8 cellular contexts compared by ENCODE assay signal in genomic region chr2:176122633-176123482, GRCh38. TPM values are rescaled to one million over a fixed set of nuclear protein-coding genes. Genes with fewer than 3 reads are reported as not detected.
DNase-seq lines count a peak whose midpoint lies in the region; ATAC-seq and TF ChIP-seq lines count a peak whose summit lies in the region.

HOXD9 (plus strand) TSS chr2:176122719; CDS start chr2:176122769, 50 bp downstream.

- TF ChIP-seq CTCF in brain (conservative IDR thresholded peaks at IDR 0.05) (no peak), lung (IDR thresholded peaks at IDR 0.05; ENCODE audit: control extremely low read depth, extremely low read depth) (no peak), tibial nerve (IDR thresholded peaks at IDR 0.05) (no peak)

- no peak for TF ChIP-seq POLR2A in tibial nerve (IDR thresholded peaks at IDR 0.05)

- peak; percentile 19 for DNase-seq in stimulated activated CD4-positive, alpha-beta T cell treated with anti-CD3 and anti-CD28 coated beads, Interleukin-4, amount 100 ng/mL, for 24 hours
- no peak for DNase-seq in stimulated activated CD4-positive, alpha-beta T cell treated with anti-CD3 and anti-CD28 coated beads, Interleukin-4, amount 100 ng/mL, for 4 hours
- DNase-seq in lung (ENCODE audit: low spot score) (no peak), tibial nerve (ENCODE audit: low spot score in 2 of 2) (peak; percentile 51 to 65), foreskin melanocyte (no peak), HPDE6-E6E7 (ENCODE audit: extremely low spot score) (no peak), HCEC 1CT (no peak)

- peak in 1 of 2 donors; percentile 37 for TF ChIP-seq EP300 in tibial nerve (IDR thresholded peaks at IDR 0.05)

- peak within 1 kb of the TSS in 1 of 5 experiments; percentile 85 for H3K27ac Mint-ChIP-seq in brain

- H3K36me3 ChIP-seq in lung (ENCODE audit: control insufficient read depth in 2 of 2, insufficient read depth in 2 of 2, low read length in 2 of 2), result no peaks in the 10 kb centered on the region
- no peaks in the 10 kb centered on the region for H3K36me3 ChIP-seq in tibial nerve

- H3K4me3 Mint-ChIP-seq in brain, result peak within 1 kb of the TSS; percentile 80 to 91 (median 84)

- peaks cover 0 to 18% (median 6%) of the 10 kb centered on the region in 5 experiments for H3K9me3 Mint-ChIP-seq in brain

- H3K9me3 ChIP-seq in lung (ENCODE audit: control insufficient read depth in 2 of 2, insufficient read depth in 1 of 2, low read length in 1 of 2) (peaks cover 0 to 6% of the 10 kb centered on the region in 2 donors), tibial nerve (no peaks in the 10 kb centered on the region)

- peaks cover 100% of the 10 kb centered on the region for H3K27me3 Mint-ChIP-seq in brain

- 1 to 5% methylated on average over 66 to 97 of the region's 97 CpGs for WGBS in lung, 2 donors
- WGBS in tibial nerve, 2 donors, result 1 to 3% methylated on average over 27 to 65 of the region's 97 CpGs

- peaks cover 25% of the 10 kb centered on the region for H3K27me3 ChIP-seq in lung (ENCODE audit: control insufficient read depth, insufficient read depth)
- peaks cover 10 to 98% of the 10 kb centered on the region in 2 donors for H3K27me3 ChIP-seq in tibial nerve

- no peaks in the 10 kb centered on the region for H3K36me3 Mint-ChIP-seq in brain

- H3K4me3 ChIP-seq in lung, result no peak within 1 kb of the TSS
- H3K4me3 ChIP-seq in tibial nerve, result peak within 1 kb of the TSS; percentile 35 to 60 (median 42)

- H3K27ac ChIP-seq in lung (ENCODE audit: low read depth in 1 of 2, low read length in 1 of 2) (no peak within 1 kb of the TSS), tibial nerve (peak within 1 kb of the TSS; percentile 16 to 81 (median 20))

- H3K4me1 Mint-ChIP-seq in brain, result peaks cover 20% of the 10 kb centered on the region

- H3K4me1 ChIP-seq in lung (ENCODE audit: control insufficient read depth in 2 of 2, insufficient read depth in 2 of 2, low read length in 2 of 2) (peaks cover 0 to 11% of the 10 kb centered on the region in 2 donors), tibial nerve (peaks cover 0 to 31% (median 8%) of the 10 kb centered on the region in 4 donors)

- peak; percentile 51 for ATAC-seq in lung (ENCODE audit: insufficient read depth, low FRiP score)

RNA-seq across cellular contexts. Expression of gene HOXD9, which starts in this region (rescaled TPM):
- polyA plus RNA-seq in brain (ENCODE audit: insufficient read depth, low read depth, low replicate concordance) (8.9 TPM), lung (under 1 TPM; 0.29 to 0.37 TPM)
- total RNA-seq in lung (under 1 TPM; 0.65 to 0.80 TPM), tibial nerve (1 to 10 TPM; 1.9 to 9.4 (median 5.9) TPM)

Comparison
In these comparisons a context has a peak if more than half of its experiments do, and no peak if none do; other contexts are left out.
1. DNase-seq: peak in stimulated activated CD4-positive, alpha-beta T cell treated with anti-CD3 and anti-CD28 coated beads, Interleukin-4, amount 100 ng/mL, for 24 hours (single experiment) and tibial nerve (2 of 2); none in stimulated activated CD4-positive, alpha-beta T cell treated with anti-CD3 and anti-CD28 coated beads, Interleukin-4, amount 100 ng/mL, for 4 hours (0 of 2), lung (single experiment), foreskin melanocyte (single experiment), HPDE6-E6E7 (single experiment) and HCEC 1CT (single experiment).
2. Peak in ATAC-seq in lung; RNA of the gene not detected or under 1 TPM.
3. H3K27ac ChIP-seq: peak in tibial nerve (4 of 4); none in lung (0 of 2).